Comparison of ENCODE assay signal across 13 cellular contexts in genomic region chr18:79356435-79356834, GRCh38. TPM values are rescaled to one million over a fixed set of nuclear protein-coding genes. Genes with fewer than 3 reads are reported as not detected.
DNase-seq lines count a peak whose midpoint lies in the region; ATAC-seq lines count a peak whose summit lies in the region.
"Had no signal": no experiment of that assay in that cellular context is flagged by ENCODE, and none has a peak within 500 bp of the region (broad histone marks: within the 10 kb centered on the region; RNA-seq: fewer than 3 reads in every experiment).

No MANE protein-coding gene starts in this region.

- peak; percentile 90 for ATAC-seq in GM18873 (IDR thresholded peaks at IDR 0.05; ENCODE audit: low FRiP score, unreplicated experiment)
- ATAC-seq in GM21529 (IDR thresholded peaks at IDR 0.05; ENCODE audit: unreplicated experiment), result peak; percentile 92
- ATAC-seq in HG03066 (IDR thresholded peaks at IDR 0.05; ENCODE audit: low read depth, unreplicated experiment), result peak; percentile 96
- no peak for ATAC-seq in activated T-helper 17 cell treated with anti-CD3 and anti-CD28 coated beads, Interleukin-2, amount 50 U/mL, for 72 hours (replicated peaks)
- ATAC-seq in left ventricle myocardium superior, result no peak
- ATAC-seq: Right ventricle myocardium inferior had no signal

- no peaks in the 10 kb centered on the region for H3K9me3 Mint-ChIP-seq in activated T-helper 17 cell treated with anti-CD3 and anti-CD28 coated beads, Interleukin-2, amount 50 U/mL, for 72 hours
- H3K9me3 Mint-ChIP-seq: activated naive CD4-positive, alpha-beta T cell treated with anti-CD3 and anti-CD28 coated beads for 36 hours had no signal

- intact Hi-C loops in left ventricle myocardium superior (cut with micrococcal nuclease), result no loop called here

- no peaks in the 10 kb centered on the region for H3K4me1 Mint-ChIP-seq in activated T-helper 17 cell treated with anti-CD3 and anti-CD28 coated beads, Interleukin-2, amount 50 U/mL, for 72 hours

- H3K27me3 Mint-ChIP-seq in activated T-helper 17 cell treated with anti-CD3 and anti-CD28 coated beads, Interleukin-2, amount 50 U/mL, for 72 hours, result no peaks in the 10 kb centered on the region

- DNase-seq in activated CD4-positive, CD25-positive, alpha-beta regulatory T cell treated with anti-CD3 and anti-CD28 coated beads, Interleukin-2, amount 50 U/mL, for 72 hours, result no peak
- no peak for DNase-seq in GDM1 (lab: John Stamatoyannopoulos, UW)
- no peak for DNase-seq in EL
- no peak for DNase-seq in left ventricle myocardium superior
- DNase-seq: activated naive CD4-positive, alpha-beta T cell treated with anti-CD3 and anti-CD28 coated beads for 36 hours; mammary epithelial cell; NCI-H2107; WERI-Rb-1 had no signal

- H3K36me3 Mint-ChIP-seq in activated T-helper 17 cell treated with anti-CD3 and anti-CD28 coated beads, Interleukin-2, amount 50 U/mL, for 72 hours (ENCODE audit: low read depth), result peaks cover 32% of the 10 kb centered on the region

- H3K4me3 Mint-ChIP-seq in activated T-helper 17 cell treated with anti-CD3 and anti-CD28 coated beads, Interleukin-2, amount 50 U/mL, for 72 hours, result no peak overlapping the region
- H3K4me3 Mint-ChIP-seq: activated naive CD4-positive, alpha-beta T cell treated with anti-CD3 and anti-CD28 coated beads for 36 hours had no signal

- peak overlapping the region; percentile 29 for H3K27ac Mint-ChIP-seq in activated T-helper 17 cell treated with anti-CD3 and anti-CD28 coated beads, Interleukin-2, amount 50 U/mL, for 72 hours
- H3K27ac Mint-ChIP-seq: activated naive CD4-positive, alpha-beta T cell treated with anti-CD3 and anti-CD28 coated beads for 36 hours had no signal

RNA-seq across cellular contexts. Expression of gene NFATC1, which starts 39.3 kb away (rescaled TPM):
- 10 to 100 TPM; 20.3 to 79.3 TPM for total RNA-seq in activated T-helper 17 cell treated with anti-CD3 and anti-CD28 coated beads, Interleukin-2, amount 50 U/mL, for 72 hours
- total RNA-seq in left ventricle myocardium superior, result 18.7 TPM

Comparison
In these comparisons a context has a peak if more than half of its experiments do, and no peak if none do; other contexts are left out.
1. ATAC-seq: peak in GM18873 (single experiment), GM21529 (single experiment) and HG03066 (single experiment); none in activated T-helper 17 cell treated with anti-CD3 and anti-CD28 coated beads, Interleukin-2, amount 50 U/mL, for 72 hours (single experiment) and left ventricle myocardium superior (single experiment).